9 cellular contexts compared by ENCODE assay signal in the genomic region with DNA sequence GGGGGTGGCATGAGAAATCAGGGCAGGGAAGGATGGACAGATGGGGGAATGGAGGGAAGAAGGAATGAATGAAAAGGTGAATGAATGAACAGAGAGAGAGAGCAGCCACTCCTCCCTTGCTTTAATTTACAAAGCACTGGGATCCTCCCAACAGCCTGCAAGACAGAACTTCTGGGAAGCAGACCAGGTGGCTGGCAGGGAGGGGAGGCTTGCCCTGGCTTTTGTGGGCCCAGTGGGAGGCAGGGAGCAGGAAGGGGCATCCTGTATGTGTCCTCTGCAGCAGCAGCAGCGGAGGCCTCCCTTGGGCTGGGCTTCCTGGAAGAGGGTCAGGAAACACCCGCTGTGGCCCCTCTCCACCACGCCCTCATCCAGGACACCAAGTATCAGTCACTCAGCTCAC. TPM values are rescaled to one million over a fixed set of nuclear protein-coding genes. Genes with fewer than 3 reads are reported as not detected.
DNase-seq lines count a peak whose midpoint lies in the region; ATAC-seq and TF ChIP-seq lines count a peak whose summit lies in the region.
"Not testable (repeated sequence)": the region's sequence is repeated elsewhere in the genome, so short reads cannot be mapped to it uniquely, and the experiment has no call there.
"Had no signal": no experiment of that assay in that cellular context is flagged by ENCODE, and none has a peak within 500 bp of the region (broad histone marks: within the 10 kb centered on the region; RNA-seq: fewer than 3 reads in every experiment).

No MANE protein-coding gene starts in this region.

- peak overlapping the region; percentile 75 for H3K4me3 ChIP-seq in Loucy (ENCODE audit: low read length, poor library complexity, severe bottlenecking)
- H3K4me3 ChIP-seq in right atrium auricular region, result peak overlapping the region; percentile 46 to 49

- H3K9ac ChIP-seq in Loucy (ENCODE audit: low read depth, low read length, poor library complexity, severe bottlenecking), result peak overlapping the region; percentile 69

- H3K27ac Mint-ChIP-seq in T-helper 17 cell (peak overlapping the region; percentile 67), nephron (peak overlapping the region; percentile 82 to 92 (median 85))
- H3K27ac Mint-ChIP-seq in activated naive CD8-positive, alpha-beta T cell treated with anti-CD3 and anti-CD28 coated beads for 36 hours, result peak overlapping the region; percentile 83
- H3K27ac Mint-ChIP-seq in effector memory CD8-positive, alpha-beta T cell, result peak overlapping the region in 1 of 2 donors; percentile 81
- peak overlapping the region; percentile 80 to 92 for H3K27ac Mint-ChIP-seq in stimulated activated naive CD8-positive, alpha-beta T cell treated with anti-CD3 and anti-CD28 coated beads, Interleukin-15, amount 100 ng/mL, for 72 hours

- H3K9me3 ChIP-seq in Loucy (ENCODE audit: insufficient read depth, low read depth, low read length); T-helper 17 cell (ENCODE audit: control insufficient read depth, low read length, poor library complexity, severe bottlenecking); right atrium auricular region: not testable (repeated sequence)

- H3K4me3 Mint-ChIP-seq in T-helper 17 cell (peak overlapping the region; percentile 80), nephron (peak overlapping the region; percentile 67 to 73 (median 68))
- peak overlapping the region; percentile 37 for H3K4me3 Mint-ChIP-seq in activated naive CD8-positive, alpha-beta T cell treated with anti-CD3 and anti-CD28 coated beads for 36 hours
- peak overlapping the region; percentile 65 to 79 for H3K4me3 Mint-ChIP-seq in effector memory CD8-positive, alpha-beta T cell
- peak overlapping the region; percentile 53 to 63 for H3K4me3 Mint-ChIP-seq in stimulated activated naive CD8-positive, alpha-beta T cell treated with anti-CD3 and anti-CD28 coated beads, Interleukin-15, amount 100 ng/mL, for 72 hours

- not testable (repeated sequence) for H3K9me3 Mint-ChIP-seq in activated naive CD8-positive, alpha-beta T cell treated with anti-CD3 and anti-CD28 coated beads for 36 hours; effector memory CD8-positive, alpha-beta T cell; nephron; stimulated activated naive CD8-positive, alpha-beta T cell treated with anti-CD3 and anti-CD28 coated beads, Interleukin-15, amount 100 ng/mL, for 72 hours

- peak; percentile 77 for DNase-seq in CMK (ENCODE audit: low read depth)
- DNase-seq in T-helper 17 cell; activated naive CD8-positive, alpha-beta T cell treated with anti-CD3 and anti-CD28 coated beads for 36 hours; effector memory CD8-positive, alpha-beta T cell; right atrium auricular region (ENCODE audit: low spot score); stimulated activated naive CD8-positive, alpha-beta T cell treated with anti-CD3 and anti-CD28 coated beads, Interleukin-15, amount 100 ng/mL, for 72 hours: not testable (repeated sequence)

- peak overlapping the region; percentile 80 to 83 for H3K27ac ChIP-seq in right atrium auricular region

- TF ChIP-seq CTCF in Loucy (conservative IDR thresholded peaks at IDR 0.05; ENCODE audit: low read length); right atrium auricular region (IDR thresholded peaks at IDR 0.05); nephron (IDR thresholded peaks at IDR 0.05; ENCODE audit: unreplicated experiment in 3 of 3): not testable (repeated sequence)

- H2AFZ ChIP-seq in Loucy (ENCODE audit: low read length), result peak overlapping the region; percentile 93

- peak overlapping the region; percentile 95 for H3K4me2 ChIP-seq in Loucy (ENCODE audit: low read depth, low read length, poor library complexity, severe bottlenecking)

- H3K4me1 Mint-ChIP-seq in T-helper 17 cell, result peaks cover 28% of the 10 kb centered on the region
- H3K4me1 Mint-ChIP-seq in activated naive CD8-positive, alpha-beta T cell treated with anti-CD3 and anti-CD28 coated beads for 36 hours, result peaks cover 35% of the 10 kb centered on the region
- peaks cover 18 to 19% of the 10 kb centered on the region in 2 donors for H3K4me1 Mint-ChIP-seq in effector memory CD8-positive, alpha-beta T cell (ENCODE audit: low read depth in 2 of 2)
- peaks cover 48% of the 10 kb centered on the region for H3K4me1 Mint-ChIP-seq in nephron
- peaks cover 44% of the 10 kb centered on the region for H3K4me1 Mint-ChIP-seq in stimulated activated naive CD8-positive, alpha-beta T cell treated with anti-CD3 and anti-CD28 coated beads, Interleukin-15, amount 100 ng/mL, for 72 hours

- H3K27me3 ChIP-seq in Loucy (ENCODE audit: insufficient read depth, low read length, poor library complexity, severe bottlenecking); right atrium auricular region: not testable (repeated sequence)

- not testable (repeated sequence) for H3K36me3 ChIP-seq in Loucy (ENCODE audit: insufficient read depth, low read length); right atrium auricular region

- not testable (repeated sequence) for H4K20me1 ChIP-seq in Loucy (ENCODE audit: insufficient read depth, low read length, poor library complexity, severe bottlenecking)

- H3F3A ChIP-seq in Loucy (ENCODE audit: low read depth), result not testable (repeated sequence)

- not testable (repeated sequence) for H3K36me3 Mint-ChIP-seq in T-helper 17 cell (ENCODE audit: low read depth); activated naive CD8-positive, alpha-beta T cell treated with anti-CD3 and anti-CD28 coated beads for 36 hours; effector memory CD8-positive, alpha-beta T cell (ENCODE audit: insufficient read depth); nephron (ENCODE audit: low read depth)

- not testable (repeated sequence) for H3K79me2 ChIP-seq in Loucy (ENCODE audit: insufficient read depth, low read length)

- H3K27me3 Mint-ChIP-seq in T-helper 17 cell; activated naive CD8-positive, alpha-beta T cell treated with anti-CD3 and anti-CD28 coated beads for 36 hours; effector memory CD8-positive, alpha-beta T cell; nephron (ENCODE audit: low read depth); stimulated activated naive CD8-positive, alpha-beta T cell treated with anti-CD3 and anti-CD28 coated beads, Interleukin-15, amount 100 ng/mL, for 72 hours: not testable (repeated sequence)

- not testable (repeated sequence) for ATAC-seq in T-helper 17 cell; effector memory CD8-positive, alpha-beta T cell (replicated peaks); stimulated activated naive CD8-positive, alpha-beta T cell treated with anti-CD3 and anti-CD28 coated beads, Interleukin-15, amount 100 ng/mL, for 72 hours

- H3K9me2 ChIP-seq in Loucy (replicated peaks; ENCODE audit: low read depth, low read length), result not testable (repeated sequence)

- peaks cover 28% of the 10 kb centered on the region for H3K4me1 ChIP-seq in Loucy (ENCODE audit: insufficient read depth, low read length, poor library complexity, severe bottlenecking)
- H3K4me1 ChIP-seq in right atrium auricular region, result peaks cover 0 to 50% of the 10 kb centered on the region in 2 donors

RNA-seq across cellular contexts. Expression of a gene that starts 1.5 kb away (rescaled TPM):
- total RNA-seq in T-helper 17 cell, result not detected
- not detected for total RNA-seq in activated naive CD8-positive, alpha-beta T cell treated with anti-CD3 and anti-CD28 coated beads for 36 hours
- total RNA-seq in right atrium auricular region, result 10 to 100 TPM; 36.2 to 58.7 TPM
- total RNA-seq: H4 had no signal

RNA-seq across cellular contexts. Expression of a gene that starts 27.2 kb away (rescaled TPM):
- 10 to 100 TPM; 34.9 to 35.2 TPM for total RNA-seq in T-helper 17 cell
- 10 to 100 TPM; 46.3 to 47.7 TPM for total RNA-seq in activated naive CD8-positive, alpha-beta T cell treated with anti-CD3 and anti-CD28 coated beads for 36 hours
- total RNA-seq in right atrium auricular region, result 10 to 100 TPM; 33.6 to 39.1 TPM

Comparison
In these comparisons a context has a peak if more than half of its experiments do, and no peak if none do; other contexts are left out.
1. RNA of a gene that starts 1.5 kb away (total RNA-seq): 36.2 to 58.7 TPM in right atrium auricular region; not detected in activated naive CD8-positive, alpha-beta T cell treated with anti-CD3 and anti-CD28 coated beads for 36 hours and not detected in T-helper 17 cell; every median in the first group is over 10 times any median in the second.
2. Peak in every context shown above with its lines, with median percentiles within 50 percentile points of each other: H3K4me3 Mint-ChIP-seq.